1 cellular context compared by ENCODE assay signal in the genomic region with DNA sequence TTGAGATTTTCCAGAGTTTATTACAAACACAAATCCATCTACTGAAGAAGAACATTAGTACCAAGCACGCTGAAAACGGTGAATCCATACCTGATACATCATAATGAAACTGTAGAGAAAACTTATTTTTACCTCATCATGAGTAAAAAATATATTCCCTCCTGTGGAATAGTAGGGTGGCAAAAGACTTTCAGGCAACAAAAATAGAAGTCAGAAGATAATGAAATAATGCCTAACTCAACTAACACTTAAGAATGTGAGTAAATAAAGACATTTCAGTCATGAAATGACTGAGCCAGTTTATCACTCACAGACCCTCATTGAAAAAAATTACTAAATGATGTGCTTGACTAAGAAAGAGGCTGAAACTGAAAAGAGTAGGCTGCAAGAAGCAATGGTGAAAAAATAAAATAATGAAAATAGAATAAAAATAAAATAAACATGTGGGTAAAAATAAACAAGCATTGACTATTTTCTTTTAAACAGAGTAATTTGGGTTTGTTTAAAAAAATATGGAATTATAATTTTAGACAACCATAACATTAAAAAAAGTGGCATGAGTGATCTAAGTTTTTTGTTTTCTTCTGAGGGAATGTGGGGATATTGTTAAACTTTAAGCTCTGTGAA.
TF ChIP-seq lines count a peak whose summit lies in the region.

No MANE protein-coding gene starts in this region.

TF ChIP-seq in GM12878, 131 proteins besides CTCF, POLR2A, EP300 and RAD21 (continued from another document and continues in another):
- TF ChIP-seq, protein P1, sequence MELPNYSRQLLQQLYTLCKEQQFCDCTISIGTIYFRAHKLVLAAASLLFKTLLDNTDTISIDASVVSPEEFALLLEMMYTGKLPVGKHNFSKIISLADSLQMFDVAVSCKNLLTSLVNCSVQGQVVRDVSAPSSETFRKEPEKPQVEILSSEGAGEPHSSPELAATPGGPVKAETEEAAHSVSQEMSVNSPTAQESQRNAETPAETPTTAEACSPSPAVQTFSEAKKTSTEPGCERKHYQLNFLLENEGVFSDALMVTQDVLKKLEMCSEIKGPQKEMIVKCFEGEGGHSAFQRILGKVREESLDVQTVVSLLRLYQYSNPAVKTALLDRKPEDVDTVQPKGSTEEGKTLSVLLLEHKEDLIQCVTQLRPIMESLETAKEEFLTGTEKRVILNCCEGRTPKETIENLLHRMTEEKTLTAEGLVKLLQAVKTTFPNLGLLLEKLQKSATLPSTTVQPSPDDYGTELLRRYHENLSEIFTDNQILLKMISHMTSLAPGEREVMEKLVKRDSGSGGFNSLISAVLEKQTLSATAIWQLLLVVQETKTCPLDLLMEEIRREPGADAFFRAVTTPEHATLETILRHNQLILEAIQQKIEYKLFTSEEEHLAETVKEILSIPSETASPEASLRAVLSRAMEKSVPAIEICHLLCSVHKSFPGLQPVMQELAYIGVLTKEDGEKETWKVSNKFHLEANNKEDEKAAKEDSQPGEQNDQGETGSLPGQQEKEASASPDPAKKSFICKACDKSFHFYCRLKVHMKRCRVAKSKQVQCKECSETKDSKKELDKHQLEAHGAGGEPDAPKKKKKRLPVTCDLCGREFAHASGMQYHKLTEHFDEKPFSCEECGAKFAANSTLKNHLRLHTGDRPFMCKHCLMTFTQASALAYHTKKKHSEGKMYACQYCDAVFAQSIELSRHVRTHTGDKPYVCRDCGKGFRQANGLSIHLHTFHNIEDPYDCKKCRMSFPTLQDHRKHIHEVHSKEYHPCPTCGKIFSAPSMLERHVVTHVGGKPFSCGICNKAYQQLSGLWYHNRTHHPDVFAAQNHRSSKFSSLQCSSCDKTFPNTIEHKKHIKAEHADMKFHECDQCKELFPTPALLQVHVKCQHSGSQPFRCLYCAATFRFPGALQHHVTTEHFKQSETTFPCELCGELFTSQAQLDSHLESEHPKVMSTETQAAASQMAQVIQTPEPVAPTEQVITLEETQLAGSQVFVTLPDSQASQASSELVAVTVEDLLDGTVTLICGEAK (IDR thresholded peaks at IDR 0.05; ENCODE audit: borderline replicate concordance) = no peak; the same call in 1 of the 2 replicates
- TF ChIP-seq RELA (IDR thresholded peaks at IDR 0.05; ENCODE audit: borderline replicate concordance, partially characterized antibody) (peak; percentile 63), SMC3 (IDR thresholded peaks at IDR 0.05; ENCODE audit: borderline replicate concordance, low read length) (no peak; the same call in 1 of the 2 replicates), RCOR1 (conservative IDR thresholded peaks at IDR 0.05; ENCODE audit: low read depth, low read length) (no peak), BMI1 (IDR thresholded peaks at IDR 0.05; ENCODE audit: borderline replicate concordance) (peak; percentile 90; the same call in 1 of the 2 replicates), ZNF274 (IDR thresholded peaks at IDR 0.05; ENCODE audit: insufficient read depth, insufficient read length) (no peak), STAT3 (IDR thresholded peaks at IDR 0.05; ENCODE audit: low read depth, low read length) (no peak), HCFC1 (IDR thresholded peaks at IDR 0.05; ENCODE audit: low read length) (no peak), BRCA1 (IDR thresholded peaks at IDR 0.05; ENCODE audit: low read depth, low read length) (no peak), MTA2 (IDR thresholded peaks at IDR 0.05; ENCODE audit: low read depth) (peak; percentile 99), ESRRA (IDR thresholded peaks at IDR 0.05; ENCODE audit: low read length) (no peak), CBX5 (IDR thresholded peaks at IDR 0.05; ENCODE audit: low read depth) (no peak), JUND (IDR thresholded peaks at IDR 0.05; ENCODE audit: low read depth, low read length) (peak; percentile 82), ATF7 (IDR thresholded peaks at IDR 0.05; ENCODE audit: low read depth) (peak; percentile 98), SPI1 (IDR thresholded peaks at IDR 0.05; ENCODE audit: borderline replicate concordance, insufficient read depth, low read depth, low read length) (no peak), ATF2 (IDR thresholded peaks at IDR 0.05; ENCODE audit: low read length) (peak; percentile 99), ZBTB33 (IDR thresholded peaks at IDR 0.05) (no peak), RELB (IDR thresholded peaks at IDR 0.05; ENCODE audit: low read depth) (peak; percentile 98), IRF5 (IDR thresholded peaks at IDR 0.05; ENCODE audit: borderline replicate concordance) (no peak), MXI1 (IDR thresholded peaks at IDR 0.05; ENCODE audit: low read depth, low read length) (peak; percentile 45; the same call in 1 of the 2 replicates), CBX3 (IDR thresholded peaks at IDR 0.05; ENCODE audit: borderline replicate concordance, low read depth) (no peak), FOXM1 (IDR thresholded peaks at IDR 0.05; ENCODE audit: low read depth, low read length) (peak; percentile 98), ELK1 (IDR thresholded peaks at IDR 0.05; ENCODE audit: low read depth, low read length) (no peak), POU2F2 (IDR thresholded peaks at IDR 0.05; ENCODE audit: borderline replicate concordance, low read depth, low read length) (no peak), SREBF1 (IDR thresholded peaks at IDR 0.05; ENCODE audit: low read length) (no peak), MYC (IDR thresholded peaks at IDR 0.05; ENCODE audit: insufficient read depth, insufficient read length, insufficient replicate concordance, low read length, severe bottlenecking) (no peak), HDGF (IDR thresholded peaks at IDR 0.05) (no peak), USF1 (IDR thresholded peaks at IDR 0.05; ENCODE audit: borderline replicate concordance, extremely low read length, insufficient read depth, low read depth, low read length) (no peak), PKNOX1 (IDR thresholded peaks at IDR 0.05) (peak; percentile 33; the same call in 1 of the 2 replicates), BHLHE40 (IDR thresholded peaks at IDR 0.05; ENCODE audit: borderline replicate concordance in 1 of 2, low read depth in 2 of 2, low read length in 1 of 2) (peak; percentile 68 to 74; a peak in 3 of 4 replicates), CUX1 (IDR thresholded peaks at IDR 0.05; ENCODE audit: insufficient replicate concordance, low read depth, low read length) (no peak), SREBF2 (IDR thresholded peaks at IDR 0.05; ENCODE audit: low read length) (no peak)
